Comparison of ENCODE assay signal across 8 cellular contexts in genomic region chr12:47360771-47361388, GRCh38.
DNase-seq lines count a peak whose midpoint lies in the region; ATAC-seq and TF ChIP-seq lines count a peak whose summit lies in the region.

No MANE protein-coding gene starts in this region.

- peak overlapping the region; percentile 66 for H3K56ac ChIP-seq in mesendoderm (ENCODE audit: low read length)

- peaks cover 6% of the 10 kb centered on the region for H3K9me3 Mint-ChIP-seq in activated naive CD4-positive, alpha-beta T cell treated with anti-CD3 and anti-CD28 coated beads, Interleukin-2, amount 50 U/mL, for 24 hours

- peak overlapping the region; percentile 10; the same call in 1 of the 2 replicates for H3K4me3 ChIP-seq in Karpas-422 (ENCODE audit: low read length)
- H3K4me3 ChIP-seq in mesendoderm (ENCODE audit: low read length): no peak overlapping the region

- H3K9ac ChIP-seq in Karpas-422 (ENCODE audit: low read length): no peak overlapping the region
- H3K9ac ChIP-seq in mesendoderm (ENCODE audit: low read length): no peak overlapping the region

- peak overlapping the region; percentile 89 for H3K18ac ChIP-seq in mesendoderm (ENCODE audit: low read length)

- ATAC-seq in GM19463 (IDR thresholded peaks at IDR 0.05; ENCODE audit: unreplicated experiment): peak; percentile 7

- no peaks in the 10 kb centered on the region for H3K9me2 ChIP-seq in Karpas-422 (replicated peaks; ENCODE audit: insufficient read depth, low read length)

- H2BK15ac ChIP-seq in mesendoderm (replicated peaks; ENCODE audit: low read depth): no peak overlapping the region

- POLR2A ChIA-PET in GM10248 (lab: Yijun Ruan, JAX): no interaction called here

- H2AK5ac ChIP-seq in mesendoderm (ENCODE audit: low read length): no peak overlapping the region

- H3K27ac ChIP-seq in Karpas-422 (ENCODE audit: low read length) (no peak overlapping the region), mesendoderm (ENCODE audit: low read depth, low read length) (peak overlapping the region; percentile 5)

- H2BK5ac ChIP-seq in mesendoderm (ENCODE audit: low read length): peak overlapping the region; percentile 75

- H3K36me3 ChIP-seq in Karpas-422 (ENCODE audit: insufficient read depth, low read length): no peaks in the 10 kb centered on the region
- H3K36me3 ChIP-seq in mesendoderm (ENCODE audit: control insufficient read depth, insufficient read depth, low read length): no peaks in the 10 kb centered on the region

- no peak overlapping the region for H2BK120ac ChIP-seq in mesendoderm (ENCODE audit: low read depth, low read length)

- DNase-seq in EL (peak; percentile 19), Karpas-422 (no peak), mesendoderm (peak; percentile 78), GOT3 (lab: John Stamatoyannopoulos, UW) (no peak), GM10248 (ENCODE audit: extremely low spot score) (no peak), inferior parietal cortex (ENCODE audit: extremely low spot score) (no peak)

- H2AFZ ChIP-seq in Karpas-422 (ENCODE audit: low read length): peak overlapping the region; percentile 55

- no peak overlapping the region for H3K4ac ChIP-seq in mesendoderm (ENCODE audit: low read depth, low read length)

- H3K4me1 ChIP-seq in Karpas-422 (ENCODE audit: low read length) (peaks cover 34% of the 10 kb centered on the region), mesendoderm (ENCODE audit: control insufficient read depth, low read depth, low read length) (peaks cover 7% of the 10 kb centered on the region)

- H3K27ac Mint-ChIP-seq in activated naive CD4-positive, alpha-beta T cell treated with anti-CD3 and anti-CD28 coated beads, Interleukin-2, amount 50 U/mL, for 24 hours: peak overlapping the region; percentile 99

- H3K27me3 ChIP-seq in Karpas-422 (ENCODE audit: low read length) (no peaks in the 10 kb centered on the region), mesendoderm (ENCODE audit: insufficient read depth, low read length, poor library complexity) (no peaks in the 10 kb centered on the region)

- TF ChIP-seq CTCF in GM10248 (IDR thresholded peaks at IDR 0.05; ENCODE audit: control extremely low read depth, extremely low read depth, low read depth, missing control alignments): no peak

- H3K4me3 Mint-ChIP-seq in activated naive CD4-positive, alpha-beta T cell treated with anti-CD3 and anti-CD28 coated beads, Interleukin-2, amount 50 U/mL, for 24 hours: peak overlapping the region; percentile 84

- no peaks in the 10 kb centered on the region for H3K9me3 ChIP-seq in Karpas-422 (ENCODE audit: low read length)

- peaks cover 10% of the 10 kb centered on the region for H3K36me3 Mint-ChIP-seq in activated naive CD4-positive, alpha-beta T cell treated with anti-CD3 and anti-CD28 coated beads, Interleukin-2, amount 50 U/mL, for 24 hours

- H4K20me1 ChIP-seq in Karpas-422 (ENCODE audit: insufficient read depth, low read depth, low read length): no peaks in the 10 kb centered on the region

- H4K5ac ChIP-seq in mesendoderm (ENCODE audit: low read length): peak overlapping the region; percentile 26

- no peaks in the 10 kb centered on the region for H3K27me3 Mint-ChIP-seq in activated naive CD4-positive, alpha-beta T cell treated with anti-CD3 and anti-CD28 coated beads, Interleukin-2, amount 50 U/mL, for 24 hours

- no peak overlapping the region for H4K8ac ChIP-seq in mesendoderm (ENCODE audit: low read depth, low read length)

- CTCF ChIA-PET in GM10248 (lab: Yijun Ruan, JAX): interaction anchor here (1.5 kb wide), 1 partner anchor 15 kb away, joined by 3 read pairs; no protein-coding TSS in a partner anchor

- H3K79me2 ChIP-seq in Karpas-422 (ENCODE audit: low read length) (no peaks in the 10 kb centered on the region), mesendoderm (ENCODE audit: control insufficient read depth, insufficient read depth, low read length) (no peaks in the 10 kb centered on the region)

- no peaks in the 10 kb centered on the region for H3K79me1 ChIP-seq in mesendoderm (ENCODE audit: low read length)

- no CpG with 5 or more reads among the region's 4 CpGs for WGBS in mesendoderm (ENCODE audit: extremely low coverage, insufficient coverage, low lambda C conversion rate)

- no peak overlapping the region for H3K23ac ChIP-seq in mesendoderm (ENCODE audit: low read length)

- H3K4me2 ChIP-seq in Karpas-422 (ENCODE audit: low read depth, low read length, poor library complexity, severe bottlenecking) (peak overlapping the region; percentile 50), mesendoderm (ENCODE audit: low read length) (no peak overlapping the region)

- peaks cover 62% of the 10 kb centered on the region for H3K4me1 Mint-ChIP-seq in activated naive CD4-positive, alpha-beta T cell treated with anti-CD3 and anti-CD28 coated beads, Interleukin-2, amount 50 U/mL, for 24 hours

Comparison
In these comparisons a context has a peak if more than half of its experiments do, and no peak if none do; other contexts are left out.
1. DNase-seq: peak in EL (single experiment) and mesendoderm (single experiment); none in Karpas-422 (single experiment), GOT3 (single experiment), GM10248 (single experiment) and inferior parietal cortex (single experiment).